28 cellular contexts compared by ENCODE assay signal in the genomic region with DNA sequence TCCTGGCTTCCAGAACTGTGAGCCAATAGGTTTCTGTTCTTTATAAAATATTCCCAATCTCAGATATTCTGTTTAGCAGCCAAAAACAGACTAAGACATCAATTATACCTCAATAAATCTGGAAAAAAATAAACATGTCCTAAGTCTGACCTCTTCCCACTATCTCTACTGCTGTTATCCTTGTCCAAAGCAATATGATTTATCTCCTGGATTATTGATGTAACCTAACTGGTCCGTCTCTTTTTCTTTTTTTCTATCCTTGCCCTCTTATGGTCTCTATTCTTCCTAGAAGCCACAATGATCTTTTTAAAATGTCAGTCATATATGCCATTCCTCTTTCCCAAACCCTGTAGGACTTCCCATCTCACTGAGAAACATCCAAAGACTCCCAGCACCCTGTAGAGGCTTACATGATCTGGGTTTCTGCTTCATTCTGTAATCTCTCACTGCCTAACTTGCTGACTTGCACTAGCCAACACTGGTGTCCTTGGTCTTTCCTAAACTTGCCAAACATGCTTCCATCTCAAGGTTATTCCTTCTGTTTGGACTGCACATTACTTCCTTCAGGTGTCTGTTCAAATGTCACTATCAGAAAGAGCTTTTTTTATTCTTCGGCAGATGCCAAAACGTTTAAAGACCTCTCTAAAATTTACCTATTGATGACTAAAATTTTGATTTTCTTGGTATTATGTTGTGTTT.
"Had no signal": no experiment of that assay in that cellular context is flagged by ENCODE, and none has a peak within 500 bp of the region (broad histone marks: within the 10 kb centered on the region; RNA-seq: fewer than 3 reads in every experiment).

No MANE protein-coding gene starts in this region.

- ATAC-seq: activated CD4-positive, alpha-beta T cell treated with anti-CD3 and anti-CD28 coated beads for 36 hours; activated naive CD4-positive, alpha-beta T cell treated with anti-CD3 and anti-CD28 coated beads, Interleukin-2, amount 50 U/mL, for 72 hours; activated T-cell treated with anti-CD3 and anti-CD28 coated beads, Interleukin-2, amount 50 U/mL, for 72 hours had no signal

- H3K9me3 Mint-ChIP-seq: activated CD4-positive, alpha-beta memory T cell treated with anti-CD3 and anti-CD28 coated beads, Interleukin-2, amount 10 ng/mL, durations not matched to agents 7 days and 5 days; activated CD4-positive, alpha-beta T cell treated with anti-CD3 and anti-CD28 coated beads, Interleukin-2, amount 10 ng/mL, durations not matched to agents 7 days and 5 days; activated naive CD4-positive, alpha-beta T cell treated with anti-CD3 and anti-CD28 coated beads, Interleukin-2, amount 10 ng/mL, durations not matched to agents 7 days and 5 days; activated naive CD4-positive, alpha-beta T cell treated with anti-CD3 and anti-CD28 coated beads, Interleukin-2, amount 50 U/mL, for 72 hours; activated naive CD8-positive, alpha-beta T cell treated with anti-CD3 and anti-CD28 coated beads, Interleukin-2, amount 10 ng/mL, durations not matched to agents 7 days and 5 days; activated T-cell treated with anti-CD3 and anti-CD28 coated beads, Interleukin-2, amount 50 U/mL, for 24 hours; activated T-cell treated with anti-CD3 and anti-CD28 coated beads, Interleukin-2, amount 50 U/mL, for 72 hours had no signal

- FAIRE-seq: astrocyte, endometrium, endothelial cell of umbilical vein, frontal cortex had no signal

- H3K27ac Mint-ChIP-seq: activated CD4-positive, alpha-beta memory T cell treated with anti-CD3 and anti-CD28 coated beads, Interleukin-2, amount 10 ng/mL, durations not matched to agents 7 days and 5 days; activated CD4-positive, alpha-beta T cell treated with anti-CD3 and anti-CD28 coated beads for 36 hours; activated naive CD4-positive, alpha-beta T cell treated with anti-CD3 and anti-CD28 coated beads, Interleukin-2, amount 10 ng/mL, durations not matched to agents 7 days and 5 days; activated naive CD4-positive, alpha-beta T cell treated with anti-CD3 and anti-CD28 coated beads, Interleukin-2, amount 50 U/mL, for 72 hours; activated naive CD8-positive, alpha-beta T cell treated with anti-CD3 and anti-CD28 coated beads, Interleukin-2, amount 10 ng/mL, durations not matched to agents 7 days and 5 days; activated T-cell treated with anti-CD3 and anti-CD28 coated beads, Interleukin-2, amount 50 U/mL, for 24 hours; activated T-cell treated with anti-CD3 and anti-CD28 coated beads, Interleukin-2, amount 50 U/mL, for 72 hours had no signal

- H3K4me3 Mint-ChIP-seq: activated CD4-positive, alpha-beta memory T cell treated with anti-CD3 and anti-CD28 coated beads, Interleukin-2, amount 10 ng/mL, durations not matched to agents 7 days and 5 days; activated CD4-positive, alpha-beta T cell treated with anti-CD3 and anti-CD28 coated beads for 36 hours; activated CD4-positive, alpha-beta T cell treated with anti-CD3 and anti-CD28 coated beads, Interleukin-2, amount 10 ng/mL, durations not matched to agents 7 days and 5 days; activated naive CD4-positive, alpha-beta T cell treated with anti-CD3 and anti-CD28 coated beads, Interleukin-2, amount 10 ng/mL, durations not matched to agents 7 days and 5 days; activated naive CD8-positive, alpha-beta T cell treated with anti-CD3 and anti-CD28 coated beads, Interleukin-2, amount 10 ng/mL, durations not matched to agents 7 days and 5 days; activated T-cell treated with anti-CD3 and anti-CD28 coated beads, Interleukin-2, amount 50 U/mL, for 24 hours; activated T-cell treated with anti-CD3 and anti-CD28 coated beads, Interleukin-2, amount 50 U/mL, for 72 hours had no signal

- H3K27me3 Mint-ChIP-seq: activated CD4-positive, alpha-beta memory T cell treated with anti-CD3 and anti-CD28 coated beads, Interleukin-2, amount 10 ng/mL, durations not matched to agents 7 days and 5 days; activated CD4-positive, alpha-beta T cell treated with anti-CD3 and anti-CD28 coated beads for 36 hours; activated CD4-positive, alpha-beta T cell treated with anti-CD3 and anti-CD28 coated beads, Interleukin-2, amount 10 ng/mL, durations not matched to agents 7 days and 5 days; activated naive CD4-positive, alpha-beta T cell treated with anti-CD3 and anti-CD28 coated beads, Interleukin-2, amount 10 ng/mL, durations not matched to agents 7 days and 5 days; activated naive CD8-positive, alpha-beta T cell treated with anti-CD3 and anti-CD28 coated beads, Interleukin-2, amount 10 ng/mL, durations not matched to agents 7 days and 5 days; activated T-cell treated with anti-CD3 and anti-CD28 coated beads, Interleukin-2, amount 50 U/mL, for 24 hours had no signal

- DNase-seq: activated CD4-positive, alpha-beta memory T cell treated with anti-CD3 and anti-CD28 coated beads, Interleukin-2, amount 10 ng/mL, durations not matched to agents 7 days and 5 days; activated CD4-positive, alpha-beta T cell treated with anti-CD3 and anti-CD28 coated beads for 36 hours; activated CD4-positive, alpha-beta T cell treated with anti-CD3 and anti-CD28 coated beads, Interleukin-2, amount 10 ng/mL, durations not matched to agents 7 days and 5 days; activated CD4-positive, alpha-beta T cell treated with anti-CD3 and anti-CD28 coated beads, Interleukin-2, amount 50 U/mL, for 4 hours; activated CD4-positive, CD25-positive, alpha-beta regulatory T cell; activated CD4-positive, CD25-positive, alpha-beta regulatory T cell treated with anti-CD3 and anti-CD28 coated beads, Interleukin-2, amount 50 U/mL, for 72 hours; activated CD8-positive, alpha-beta memory T cell treated with anti-CD3 and anti-CD28 coated beads, Interleukin-2, amount 50 U/mL, for 48 hours; activated gamma-delta T cell; activated naive CD4-positive, alpha-beta T cell; activated naive CD4-positive, alpha-beta T cell treated with anti-CD3 and anti-CD28 coated beads, Interleukin-2, amount 10 ng/mL, durations not matched to agents 7 days and 5 days; activated naive CD8-positive, alpha-beta T cell treated with anti-CD3 and anti-CD28 coated beads, Interleukin-2, amount 10 ng/mL, durations not matched to agents 7 days and 5 days; activated T-cell treated with anti-CD3 and anti-CD28 coated beads for 4 hours; activated T-cell treated with anti-CD3 and anti-CD28 coated beads, Interleukin-2, amount 50 U/mL, for 24 hours; activated T-cell treated with anti-CD3 and anti-CD28 coated beads, Interleukin-2, amount 50 U/mL, for 72 hours; amniotic stem cell; anterior cingulate cortex; central memory CD4-positive, alpha-beta T cell; cerebellar nuclear complex; colonic mucosa; effector CD8-positive, alpha-beta T cell; esophagus squamous epithelium; head of caudate nucleus; T-helper 2 cell had no signal
